1 cellular context compared by ENCODE assay signal in the genomic region with DNA sequence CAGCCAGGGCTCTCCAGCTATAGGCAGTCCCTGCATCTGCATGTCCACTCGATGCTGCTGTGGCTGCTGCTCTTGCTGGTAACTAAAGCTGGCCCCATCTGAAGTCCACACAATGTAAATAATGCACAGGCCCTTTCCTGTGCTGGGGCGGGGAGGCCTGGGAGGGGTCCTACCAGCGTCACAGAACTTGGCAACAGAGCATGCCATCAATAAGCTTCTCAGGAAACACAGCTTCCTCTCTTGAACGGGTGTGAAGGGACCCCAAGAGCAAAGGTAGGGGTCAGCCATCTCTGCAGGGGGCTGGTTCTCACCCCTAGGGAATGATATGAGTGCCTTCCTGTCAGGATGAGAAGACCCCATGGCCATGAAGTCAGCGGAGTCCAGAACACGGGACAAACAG.
TF ChIP-seq lines count a peak whose summit lies in the region.

No MANE protein-coding gene starts in this region.

TF ChIP-seq in HEK293T, 16 proteins besides CTCF, POLR2A, EP300 and RAD21 (continued from another document):
- TF ChIP-seq FOXM1 (IDR thresholded peaks at IDR 0.05; ENCODE audit: borderline replicate concordance) (no peak), ELF4 (IDR thresholded peaks at IDR 0.05) (no peak), BHLHE40 (IDR thresholded peaks at IDR 0.05; ENCODE audit: borderline replicate concordance) (no peak), L3MBTL2 (conservative IDR thresholded peaks at IDR 0.05) (no peak), LEF1 (IDR thresholded peaks at IDR 0.05; ENCODE audit: borderline replicate concordance) (no peak), CTBP1 (IDR thresholded peaks at IDR 0.05; ENCODE audit: borderline replicate concordance) (no peak), FOXK2 (IDR thresholded peaks at IDR 0.05) (no peak), ZNF384 (IDR thresholded peaks at IDR 0.05) (no peak), HDGF (IDR thresholded peaks at IDR 0.05; ENCODE audit: borderline replicate concordance) (no peak), SP1 (IDR thresholded peaks at IDR 0.05) (no peak), ARNT (IDR thresholded peaks at IDR 0.05) (no peak), SUZ12 (IDR thresholded peaks at IDR 0.05) (no peak)
